In the genomic region with DNA sequence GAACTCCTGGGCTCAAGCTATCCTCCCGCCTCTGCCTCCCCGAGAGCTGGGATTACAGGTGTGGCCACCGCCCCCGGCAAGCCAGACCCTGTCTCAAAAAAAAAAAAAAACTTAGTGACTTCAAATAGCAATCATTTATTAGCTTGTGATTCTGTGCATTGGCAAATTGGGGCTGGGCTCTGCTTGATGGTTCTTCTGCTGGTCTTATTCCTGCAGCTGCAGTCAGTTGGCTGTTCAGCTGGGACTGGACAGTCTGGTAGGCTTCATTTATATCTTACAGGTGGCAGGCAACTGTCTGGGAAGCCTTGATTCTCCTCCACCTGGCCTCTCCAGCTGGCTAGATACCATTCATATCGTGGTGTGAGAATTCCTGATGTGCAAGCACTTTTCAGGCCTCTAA, we compare ENCODE assay signal across 26 cellular contexts. TPM values are rescaled to one million over a fixed set of nuclear protein-coding genes. Genes with fewer than 3 reads are reported as not detected.
"Had no signal": no experiment of that assay in that cellular context is flagged by ENCODE, and none has a peak within 500 bp of the region (broad histone marks: within the 10 kb centered on the region; RNA-seq: fewer than 3 reads in every experiment).

No MANE protein-coding gene starts in this region.

- H3K4me1 ChIP-seq: SJCRH30 had no signal

- H3K27me3 ChIP-seq: MG63, Peyer's patch, SJCRH30 had no signal

- ATAC-seq: Right ventricle myocardium inferior, SK-N-SH treated with all-trans-retinoic acid at 6 μM for 48 hours had no signal

- H2AFZ ChIP-seq: PC-9 had no signal

- DNase-seq: KG1; MG63; NCI-H1092; NCI-H1436; NCI-H187; NCI-H2029; NCI-H2081 treated with DMSO at 0.1 percent for 48 hours; NCI-H2171; NCI-H226; NCI-H446; NCI-H510A; NCI-H524 treated with DMSO at 0.1 percent for 48 hours; NCI-H69; NCI-H774; NK-92 treated with Interleukin-12 subunit alpha and Interleukin-12 subunit beta, amount 100 ng/mL, for 24 hours; OCI-M1; PC-9; Peyer's patch; SHP77 treated with DMSO at 0.1 percent for 48 hours; SJCRH30 had no signal

- H3K36me3 ChIP-seq: MG63, SJCRH30 had no signal

- H3K27ac ChIP-seq: HL-60, PC-9, Peyer's patch, SJCRH30 had no signal

- FAIRE-seq: HTR-8/SVneo had no signal

- H3K4me2 ChIP-seq: PC-9 had no signal

- H3K4me3 ChIP-seq: MG63, PC-9, Peyer's patch, SJCRH30 had no signal

- H3K9me3 ChIP-seq: MG63, SJCRH30 had no signal

RNA-seq across cellular contexts. Expression of a gene that starts 7.4 kb away (rescaled TPM):
- total RNA-seq: Right ventricle myocardium inferior; RPMI7951; SJCRH30; T-helper 1 cell treated with Interleukin-12 subunit alpha and Interleukin-12 subunit beta and Interleukin-4 antibody, amounts not matched to agents 30 ng/mL and 1 ng/mL, for 36 hours had no signal

RNA-seq across cellular contexts. Expression of a gene that starts 42.4 kb away (rescaled TPM):
- total RNA-seq: PC-9; Peyer's patch; Right ventricle myocardium inferior; RPMI7951; SJCRH30; T-helper 1 cell treated with Interleukin-12 subunit alpha and Interleukin-12 subunit beta and Interleukin-4 antibody, amounts not matched to agents 30 ng/mL and 1 ng/mL, for 36 hours had no signal
